Comparison of ENCODE assay signal across 32 cellular contexts in genomic region chr3:137222736-137223135, GRCh38.
"Had no signal": no experiment of that assay in that cellular context is flagged by ENCODE, and none has a peak within 500 bp of the region (broad histone marks: within the 10 kb centered on the region; RNA-seq: fewer than 3 reads in every experiment).

No MANE protein-coding gene starts in this region.

- DNase-seq: activated CD4-positive, alpha-beta memory T cell treated with anti-CD3 and anti-CD28 coated beads, Interleukin-2, amount 10 ng/mL, durations not matched to agents 7 days and 5 days; activated CD4-positive, alpha-beta T cell treated with anti-CD3 and anti-CD28 coated beads for 1 hour; activated CD4-positive, alpha-beta T cell treated with anti-CD3 and anti-CD28 coated beads, Interleukin-2, amount 10 ng/mL, durations not matched to agents 7 days and 5 days; activated CD8-positive, alpha-beta memory T cell treated with anti-CD3 and anti-CD28 coated beads, Interleukin-2, amount 50 U/mL, for 48 hours; activated gamma-delta T cell; activated naive CD4-positive, alpha-beta T cell treated with anti-CD3 and anti-CD28 coated beads, Interleukin-2, amount 10 ng/mL, durations not matched to agents 7 days and 5 days; activated naive CD8-positive, alpha-beta T cell treated with anti-CD3 and anti-CD28 coated beads, Interleukin-2, amount 10 ng/mL, durations not matched to agents 7 days and 5 days; activated T-cell treated with anti-CD3 and anti-CD28 coated beads, Interleukin-2, amount 50 U/mL, for 24 hours; cerebellar nuclear complex; colonic mucosa; effector CD8-positive, alpha-beta T cell; kidney; left colon; mammary epithelial cell; naive B cell; ovary; sigmoid colon; small intestine; stimulated activated CD4-positive, alpha-beta T cell treated with anti-CD3 and anti-CD28 coated beads, Interleukin-4, amount 100 ng/mL, for 24 hours; uterus had no signal

- H3K27me3 Mint-ChIP-seq: activated CD4-positive, alpha-beta memory T cell treated with anti-CD3 and anti-CD28 coated beads, Interleukin-2, amount 10 ng/mL, durations not matched to agents 7 days and 5 days; activated naive CD8-positive, alpha-beta T cell treated with anti-CD3 and anti-CD28 coated beads, Interleukin-2, amount 10 ng/mL, durations not matched to agents 7 days and 5 days had no signal

- H3K4me1 ChIP-seq: ascending aorta, colonic mucosa, prostate gland, sigmoid colon, uterus had no signal

- H3K4me3 ChIP-seq: ascending aorta, cardiac muscle cell, colonic mucosa, ovary, prostate gland, sigmoid colon, thoracic aorta, uterus had no signal

- H3K9me3 ChIP-seq: ascending aorta, colonic mucosa, ovary, prostate gland, thoracic aorta, uterus had no signal

- H3K4me3 Mint-ChIP-seq: activated CD4-positive, alpha-beta memory T cell treated with anti-CD3 and anti-CD28 coated beads, Interleukin-2, amount 10 ng/mL, durations not matched to agents 7 days and 5 days; activated CD4-positive, alpha-beta T cell treated with anti-CD3 and anti-CD28 coated beads, Interleukin-2, amount 10 ng/mL, durations not matched to agents 7 days and 5 days; activated naive CD4-positive, alpha-beta T cell treated with anti-CD3 and anti-CD28 coated beads, Interleukin-2, amount 10 ng/mL, durations not matched to agents 7 days and 5 days; activated naive CD8-positive, alpha-beta T cell treated with anti-CD3 and anti-CD28 coated beads, Interleukin-2, amount 10 ng/mL, durations not matched to agents 7 days and 5 days; activated T-cell treated with anti-CD3 and anti-CD28 coated beads, Interleukin-2, amount 50 U/mL, for 24 hours; naive B cell; stimulated activated effector memory CD8-positive, alpha-beta T cell treated with anti-CD3 and anti-CD28 coated beads, Interleukin-12 subunit alpha, Interleukin-12 subunit beta, amount 100 ng/mL, for 72 hours; stimulated activated naive CD8-positive, alpha-beta T cell treated with anti-CD3 and anti-CD28 coated beads, Interleukin-15, Interleukin-2, amounts not matched to agents 100 ng/mL and 50 ng/mL, for 24 hours; type B pancreatic cell; WTC11 had no signal

- FAIRE-seq: endometrium, frontal cortex, kidney, small intestine had no signal

- H3K27ac ChIP-seq: ascending aorta, cardiac muscle cell, colonic mucosa, epithelial cell of prostate, ovary, prostate gland, sigmoid colon, thoracic aorta, uterus had no signal

- H3K36me3 ChIP-seq: ascending aorta, cardiac muscle cell, colonic mucosa, ovary, prostate gland, sigmoid colon, thoracic aorta, uterus had no signal

- H3K27ac Mint-ChIP-seq: activated CD4-positive, alpha-beta memory T cell treated with anti-CD3 and anti-CD28 coated beads, Interleukin-2, amount 10 ng/mL, durations not matched to agents 7 days and 5 days; activated CD4-positive, alpha-beta T cell treated with anti-CD3 and anti-CD28 coated beads, Interleukin-2, amount 10 ng/mL, durations not matched to agents 7 days and 5 days; activated naive CD4-positive, alpha-beta T cell treated with anti-CD3 and anti-CD28 coated beads, Interleukin-2, amount 10 ng/mL, durations not matched to agents 7 days and 5 days; activated naive CD8-positive, alpha-beta T cell treated with anti-CD3 and anti-CD28 coated beads, Interleukin-2, amount 10 ng/mL, durations not matched to agents 7 days and 5 days; activated T-cell treated with anti-CD3 and anti-CD28 coated beads, Interleukin-2, amount 50 U/mL, for 24 hours; naive B cell; stimulated activated effector memory CD8-positive, alpha-beta T cell treated with anti-CD3 and anti-CD28 coated beads, Interleukin-12 subunit alpha, Interleukin-12 subunit beta, amount 100 ng/mL, for 72 hours; stimulated activated naive CD8-positive, alpha-beta T cell treated with anti-CD3 and anti-CD28 coated beads, Interleukin-15, Interleukin-2, amounts not matched to agents 100 ng/mL and 50 ng/mL, for 24 hours; type B pancreatic cell; WTC11 had no signal

- H3K36me3 Mint-ChIP-seq: activated naive CD4-positive, alpha-beta T cell treated with anti-CD3 and anti-CD28 coated beads, Interleukin-2, amount 10 ng/mL, durations not matched to agents 7 days and 5 days; activated naive CD8-positive, alpha-beta T cell treated with anti-CD3 and anti-CD28 coated beads, Interleukin-2, amount 10 ng/mL, durations not matched to agents 7 days and 5 days; brain; naive B cell; stimulated activated effector memory CD8-positive, alpha-beta T cell treated with anti-CD3 and anti-CD28 coated beads, Interleukin-12 subunit alpha, Interleukin-12 subunit beta, amount 100 ng/mL, for 72 hours; type B pancreatic cell; WTC11 had no signal

- H3K9me3 Mint-ChIP-seq: activated CD4-positive, alpha-beta memory T cell treated with anti-CD3 and anti-CD28 coated beads, Interleukin-2, amount 10 ng/mL, durations not matched to agents 7 days and 5 days; activated CD4-positive, alpha-beta T cell treated with anti-CD3 and anti-CD28 coated beads, Interleukin-2, amount 10 ng/mL, durations not matched to agents 7 days and 5 days; activated naive CD4-positive, alpha-beta T cell treated with anti-CD3 and anti-CD28 coated beads, Interleukin-2, amount 10 ng/mL, durations not matched to agents 7 days and 5 days; activated naive CD8-positive, alpha-beta T cell treated with anti-CD3 and anti-CD28 coated beads, Interleukin-2, amount 10 ng/mL, durations not matched to agents 7 days and 5 days; activated T-cell treated with anti-CD3 and anti-CD28 coated beads, Interleukin-2, amount 50 U/mL, for 24 hours; stimulated activated naive CD8-positive, alpha-beta T cell treated with anti-CD3 and anti-CD28 coated beads, Interleukin-15, Interleukin-2, amounts not matched to agents 100 ng/mL and 50 ng/mL, for 24 hours; type B pancreatic cell had no signal

- H3K27me3 ChIP-seq: ascending aorta, cardiac muscle cell, colonic mucosa, ovary, sigmoid colon, uterus had no signal

- H3K4me1 Mint-ChIP-seq: activated CD4-positive, alpha-beta memory T cell treated with anti-CD3 and anti-CD28 coated beads, Interleukin-2, amount 10 ng/mL, durations not matched to agents 7 days and 5 days; activated CD4-positive, alpha-beta T cell treated with anti-CD3 and anti-CD28 coated beads, Interleukin-2, amount 10 ng/mL, durations not matched to agents 7 days and 5 days; activated naive CD4-positive, alpha-beta T cell treated with anti-CD3 and anti-CD28 coated beads, Interleukin-2, amount 10 ng/mL, durations not matched to agents 7 days and 5 days; activated naive CD8-positive, alpha-beta T cell treated with anti-CD3 and anti-CD28 coated beads, Interleukin-2, amount 10 ng/mL, durations not matched to agents 7 days and 5 days; naive B cell; stimulated activated effector memory CD8-positive, alpha-beta T cell treated with anti-CD3 and anti-CD28 coated beads, Interleukin-12 subunit alpha, Interleukin-12 subunit beta, amount 100 ng/mL, for 72 hours; WTC11 had no signal
